27 cellular contexts compared by ENCODE assay signal in genomic region chr7:152467225-152467624, GRCh38.
"Had no signal": no experiment of that assay in that cellular context is flagged by ENCODE, and none has a peak within 500 bp of the region (broad histone marks: within the 10 kb centered on the region; RNA-seq: fewer than 3 reads in every experiment).

No MANE protein-coding gene starts in this region.

- H3K27ac ChIP-seq: neural progenitor cell, pancreas, psoas muscle, skin epidermis, stomach, thoracic aorta, tibial artery, transverse colon, upper lobe of right lung, uterus had no signal

- H3K4me3 ChIP-seq: neural progenitor cell, pancreas, psoas muscle, skin epidermis, smooth muscle cell, stomach, thoracic aorta, tibial artery, transverse colon, upper lobe of right lung, uterus had no signal

- H3K9ac ChIP-seq: neural progenitor cell had no signal

- H3K9me3 ChIP-seq: pancreas, psoas muscle, thoracic aorta, tibial artery, transverse colon, upper lobe of right lung, uterus had no signal

- H3K27ac Mint-ChIP-seq: naive thymus-derived CD4-positive, alpha-beta T cell; natural killer cell; nephron; neural progenitor cell; progenitor cell of endocrine pancreas; stimulated activated effector memory CD8-positive, alpha-beta T cell treated with anti-CD3 and anti-CD28 coated beads, Interleukin-12 subunit alpha, Interleukin-12 subunit beta, amount 100 ng/mL, for 72 hours; stimulated activated naive B cell treated with anti-CD40 and anti-IgM and Interleukin-4, amounts not matched to agents 10 μg/mL and 1 μg/mL and 100 μg/mL, for 72 hours; stimulated activated naive CD8-positive, alpha-beta T cell treated with anti-CD3 and anti-CD28 coated beads, Interleukin-15, Interleukin-2, amounts not matched to agents 100 ng/mL and 50 ng/mL, for 24 hours; type B pancreatic cell had no signal

- DNase-seq: naive thymus-derived CD4-positive, alpha-beta T cell; natural killer cell; occipital lobe; pancreas; psoas muscle; right cardiac atrium; stimulated activated CD4-positive, alpha-beta T cell treated with anti-CD3 and anti-CD28 coated beads, Interleukin-15, amount 100 ng/mL, for 24 hours; stimulated activated CD4-positive, alpha-beta T cell treated with anti-CD3 and anti-CD28 coated beads, Interleukin-2, amount 100 ng/mL, for 24 hours; stimulated activated CD4-positive, alpha-beta T cell treated with anti-CD3 and anti-CD28 coated beads, Interleukin-2, amount 100 ng/mL, for 48 hours; stimulated activated CD4-positive, alpha-beta T cell treated with anti-CD3 and anti-CD28 coated beads, Interleukin-4, amount 100 ng/mL, for 24 hours; stimulated activated naive B cell treated with anti-CD40 and anti-IgM and Interleukin-4, amounts not matched to agents 10 μg/mL and 1 μg/mL and 100 μg/mL, for 72 hours; stimulated activated naive CD4-positive, alpha-beta T cell treated with Interleukin-2 at 50 U/mL for 16 hours; stomach; tibial artery; transverse colon; upper lobe of right lung; uterus had no signal

- H3K36me3 Mint-ChIP-seq: natural killer cell had no signal

- H3K9me3 Mint-ChIP-seq: natural killer cell; stimulated activated effector memory CD8-positive, alpha-beta T cell treated with anti-CD3 and anti-CD28 coated beads, Interleukin-12 subunit alpha, Interleukin-12 subunit beta, amount 100 ng/mL, for 72 hours had no signal

- H2AFZ ChIP-seq: neural progenitor cell had no signal

- H3K36me3 ChIP-seq: neural progenitor cell, pancreas, stomach, thoracic aorta, tibial artery, transverse colon, upper lobe of right lung, uterus had no signal

- H3K4me1 Mint-ChIP-seq: stimulated activated effector memory CD8-positive, alpha-beta T cell treated with anti-CD3 and anti-CD28 coated beads, Interleukin-12 subunit alpha, Interleukin-12 subunit beta, amount 100 ng/mL, for 72 hours had no signal

- FAIRE-seq: pancreas had no signal

- ATAC-seq: naive thymus-derived CD4-positive, alpha-beta T cell; natural killer cell; pancreas; psoas muscle; right cardiac atrium; sciatic nerve; stimulated activated effector memory CD8-positive, alpha-beta T cell treated with anti-CD3 and anti-CD28 coated beads, Interleukin-12 subunit alpha, Interleukin-12 subunit beta, amount 100 ng/mL, for 72 hours; stimulated activated naive B cell treated with anti-CD40 and anti-IgM and Interleukin-4, amounts not matched to agents 10 μg/mL and 1 μg/mL and 100 μg/mL, for 72 hours; upper lobe of right lung had no signal

- H3K27me3 ChIP-seq: neural progenitor cell, pancreas, stomach, tibial artery, transverse colon, upper lobe of right lung, uterus had no signal

- H3K4me2 ChIP-seq: neural progenitor cell, smooth muscle cell had no signal

- H3K27me3 Mint-ChIP-seq: naive thymus-derived CD4-positive, alpha-beta T cell; progenitor cell of endocrine pancreas; stimulated activated naive B cell treated with anti-CD40 and anti-IgM and Interleukin-4, amounts not matched to agents 10 μg/mL and 1 μg/mL and 100 μg/mL, for 72 hours; stimulated activated naive CD8-positive, alpha-beta T cell treated with anti-CD3 and anti-CD28 coated beads, Interleukin-15, Interleukin-2, amounts not matched to agents 100 ng/mL and 50 ng/mL, for 24 hours; type B pancreatic cell had no signal

- H3K4me3 Mint-ChIP-seq: naive thymus-derived CD4-positive, alpha-beta T cell; natural killer cell; nephron; neural progenitor cell; stimulated activated effector memory CD8-positive, alpha-beta T cell treated with anti-CD3 and anti-CD28 coated beads, Interleukin-12 subunit alpha, Interleukin-12 subunit beta, amount 100 ng/mL, for 72 hours; stimulated activated naive B cell treated with anti-CD40 and anti-IgM and Interleukin-4, amounts not matched to agents 10 μg/mL and 1 μg/mL and 100 μg/mL, for 72 hours; stimulated activated naive CD8-positive, alpha-beta T cell treated with anti-CD3 and anti-CD28 coated beads, Interleukin-15, Interleukin-2, amounts not matched to agents 100 ng/mL and 50 ng/mL, for 24 hours; type B pancreatic cell had no signal
